25 cellular contexts compared by ENCODE assay signal in genomic region chr17:74499992-74500391, GRCh38. TPM values are rescaled to one million over a fixed set of nuclear protein-coding genes. Genes with fewer than 3 reads are reported as not detected.
"Had no signal": no experiment of that assay in that cellular context is flagged by ENCODE, and none has a peak within 500 bp of the region (broad histone marks: within the 10 kb centered on the region; RNA-seq: fewer than 3 reads in every experiment).

No MANE protein-coding gene starts in this region.

- H3K36me3 Mint-ChIP-seq: activated naive CD4-positive, alpha-beta T cell treated with anti-CD3 and anti-CD28 coated beads, Interleukin-2, amount 10 ng/mL, durations not matched to agents 7 days and 5 days; natural killer cell had no signal

- ATAC-seq: activated T-cell treated with anti-CD3 and anti-CD28 coated beads, Interleukin-2, amount 50 U/mL, for 4 hours; gastrocnemius medialis; natural killer cell; pancreas; right cardiac atrium had no signal

- H3K9me3 Mint-ChIP-seq: activated naive CD4-positive, alpha-beta T cell treated with anti-CD3 and anti-CD28 coated beads, Interleukin-2, amount 10 ng/mL, durations not matched to agents 7 days and 5 days; activated T-cell treated with anti-CD3 and anti-CD28 coated beads, Interleukin-2, amount 50 U/mL, for 4 hours; endodermal cell; natural killer cell had no signal

- H3K27ac Mint-ChIP-seq: activated naive CD4-positive, alpha-beta T cell treated with anti-CD3 and anti-CD28 coated beads, Interleukin-2, amount 10 ng/mL, durations not matched to agents 7 days and 5 days; endodermal cell; natural killer cell had no signal

- DNase-seq: activated CD4-positive, alpha-beta T cell treated with anti-CD3 and anti-CD28 coated beads for 4 hours; activated CD4-positive, alpha-beta T cell treated with anti-CD3 and anti-CD28 coated beads, Interleukin-2, amount 50 U/mL, for 48 hours; activated naive CD4-positive, alpha-beta T cell treated with anti-CD3 and anti-CD28 coated beads, Interleukin-2, amount 10 ng/mL, durations not matched to agents 7 days and 5 days; activated T-cell treated with anti-CD3 and anti-CD28 coated beads, Interleukin-2, amount 50 U/mL, for 4 hours; amygdala; cerebellar nuclear complex; endodermal cell; esophagus squamous epithelium; gastrocnemius medialis; hypothalamus; midbrain; natural killer cell; pancreas; right cardiac atrium; stimulated activated CD4-positive, alpha-beta T cell treated with anti-CD3 and anti-CD28 coated beads, Interleukin-12 subunit alpha, Interleukin-12 subunit beta, amount 100 ng/mL, for 4 hours; stimulated activated CD4-positive, alpha-beta T cell treated with anti-CD3 and anti-CD28 coated beads, Interleukin-4, amount 100 ng/mL, for 4 hours; T-helper 1 cell; T-helper 9 cell had no signal

- H3K9me3 ChIP-seq: esophagus squamous epithelium, gastrocnemius medialis, pancreas, stomach, suprapubic skin, tibial nerve had no signal

- H3K4me1 Mint-ChIP-seq: activated naive CD4-positive, alpha-beta T cell treated with anti-CD3 and anti-CD28 coated beads, Interleukin-2, amount 10 ng/mL, durations not matched to agents 7 days and 5 days; endodermal cell had no signal

- H3K4me3 ChIP-seq: coronary artery, esophagus squamous epithelium, gastrocnemius medialis, pancreas, stomach, suprapubic skin, tibial nerve had no signal

- H3K27me3 ChIP-seq: gastrocnemius medialis, pancreas, stomach, tibial nerve had no signal

- H3K36me3 ChIP-seq: esophagus squamous epithelium, gastrocnemius medialis, pancreas, stomach, suprapubic skin, tibial nerve had no signal

- H3K4me1 ChIP-seq: esophagus squamous epithelium, pancreas, stomach, suprapubic skin, tibial nerve had no signal

- H3K27ac ChIP-seq: coronary artery, esophagus squamous epithelium, gastrocnemius medialis, pancreas, stomach, suprapubic skin, tibial nerve had no signal

- H3K4me3 Mint-ChIP-seq: activated naive CD4-positive, alpha-beta T cell treated with anti-CD3 and anti-CD28 coated beads, Interleukin-2, amount 10 ng/mL, durations not matched to agents 7 days and 5 days; activated T-cell treated with anti-CD3 and anti-CD28 coated beads, Interleukin-2, amount 50 U/mL, for 4 hours; endodermal cell; natural killer cell had no signal

RNA-seq across cellular contexts. Expression of gene CD300LB, which starts 31.3 kb away (rescaled TPM):
- total RNA-seq: activated T-cell treated with anti-CD3 and anti-CD28 coated beads, Interleukin-2, amount 50 U/mL, for 4 hours; bronchial epithelial cell; endodermal cell; pulmonary artery endothelial cell; skeletal muscle tissue; stomach; suprapubic skin had no signal

RNA-seq across cellular contexts. Expression of gene CD300A, which starts 33.6 kb away (rescaled TPM):
- total RNA-seq: bronchial epithelial cell, endodermal cell, pulmonary artery endothelial cell had no signal

RNA-seq across cellular contexts. Expression of gene CD300C, which starts 45.9 kb away (rescaled TPM):
- total RNA-seq: activated T-cell treated with anti-CD3 and anti-CD28 coated beads, Interleukin-2, amount 50 U/mL, for 4 hours; bronchial epithelial cell; endodermal cell; pulmonary artery endothelial cell had no signal
